18 cellular contexts compared by ENCODE assay signal in genomic region chr6:22029169-22029568, GRCh38.
DNase-seq lines count a peak whose midpoint lies in the region; ATAC-seq, FAIRE-seq and TF ChIP-seq lines count a peak whose summit lies in the region.
"Had no signal": no experiment of that assay in that cellular context is flagged by ENCODE, and none has a peak within 500 bp of the region (broad histone marks: within the 10 kb centered on the region; RNA-seq: fewer than 3 reads in every experiment).

No MANE protein-coding gene starts in this region.

- no peak overlapping the region for H3K23ac ChIP-seq in neuronal stem cell (ENCODE audit: low read depth, low read length, poor library complexity)

- H3K27ac ChIP-seq in cardiac muscle cell (peak overlapping the region; percentile 47), GM12878 (ENCODE audit: control insufficient read depth, insufficient read depth) (peak overlapping the region; percentile 41), muscle layer of colon (ENCODE audit: low read depth, low read length) (peak overlapping the region; percentile 62), uterus (peak overlapping the region; percentile 27 to 28), neuronal stem cell (replicated peaks; ENCODE audit: low read length) (no peak overlapping the region)
- H3K27ac ChIP-seq: body of pancreas had no signal

- in situ Hi-C loops in GM12878 (cut with MboI), result no loop called here

- H3K79me1 ChIP-seq in neuronal stem cell (ENCODE audit: low read depth, low read length), result no peaks in the 10 kb centered on the region

- no peak overlapping the region for H2BK5ac ChIP-seq in neuronal stem cell (ENCODE audit: low read length)

- no peak overlapping the region for H4K91ac ChIP-seq in neuronal stem cell (ENCODE audit: low read depth, low read length, poor library complexity)

- H2BK120ac ChIP-seq in neuronal stem cell (ENCODE audit: low read depth, low read length), result no peak overlapping the region

- H3K9me3 ChIP-seq in cardiac muscle cell (ENCODE audit: low read depth) (no peaks in the 10 kb centered on the region), GM12878 (replicated peaks; ENCODE audit: control insufficient read depth, insufficient read depth, low read length) (no peaks in the 10 kb centered on the region; the same call in 2 of the 3 replicates), muscle layer of colon (ENCODE audit: low read length) (no peaks in the 10 kb centered on the region), uterus (no peaks in the 10 kb centered on the region), neuronal stem cell (replicated peaks in 1 of 2; ENCODE audit: control insufficient read depth in 2 of 2, insufficient read depth in 1 of 2, low read depth in 1 of 2, low read length in 2 of 2) (peaks cover 0 to 7% of the 10 kb centered on the region in 2 donors)
- H3K9me3 ChIP-seq: A549, body of pancreas, heart right ventricle, Peyer's patch had no signal

- no peak overlapping the region for H3K4me3 ChIP-seq in cardiac muscle cell
- H3K4me3 ChIP-seq in GM12878, result no peak overlapping the region
- H3K4me3 ChIP-seq in muscle layer of colon (ENCODE audit: low read depth in 1 of 2, low read length in 2 of 2), result no peak overlapping the region
- no peak overlapping the region for H3K4me3 ChIP-seq in uterus
- no peak overlapping the region for H3K4me3 ChIP-seq in neuronal stem cell (ENCODE audit: low read length in 2 of 2)
- H3K4me3 ChIP-seq: A549, body of pancreas, heart right ventricle, Peyer's patch had no signal

- H3K14ac ChIP-seq in neuronal stem cell (ENCODE audit: low read length), result no peak overlapping the region

- H3K9ac ChIP-seq in GM12878 (ENCODE audit: control insufficient read depth, insufficient read depth, low read length) (peak overlapping the region; percentile 18; the same call in 1 of the 2 replicates), muscle layer of colon (ENCODE audit: low read length) (no peak overlapping the region), neuronal stem cell (ENCODE audit: low read depth, low read length, poor library complexity) (no peak overlapping the region)

- peaks cover 19% of the 10 kb centered on the region for H3K4me1 ChIP-seq in cardiac muscle cell (ENCODE audit: low read depth)
- peaks cover 34% of the 10 kb centered on the region for H3K4me1 ChIP-seq in GM12878 (ENCODE audit: control insufficient read depth, insufficient read depth, low read length)
- peaks cover 36% of the 10 kb centered on the region for H3K4me1 ChIP-seq in muscle layer of colon (ENCODE audit: insufficient read depth, low read length)
- H3K4me1 ChIP-seq in uterus, result peaks cover 5 to 11% of the 10 kb centered on the region in 2 donors
- peaks cover 6 to 22% of the 10 kb centered on the region in 2 donors for H3K4me1 ChIP-seq in neuronal stem cell (ENCODE audit: control insufficient read depth in 2 of 2, insufficient read depth in 1 of 2, low read depth in 1 of 2, low read length in 2 of 2)
- H3K4me1 ChIP-seq: body of pancreas had no signal

- H3K4me2 ChIP-seq in GM12878 (ENCODE audit: control insufficient read depth, insufficient read depth) (0 out of 2 replicates have a peak overlapping the region, but pooled peaks have one; percentile 41), neuronal stem cell (ENCODE audit: insufficient read depth, low read length, poor library complexity, severe bottlenecking) (no peak overlapping the region)
- H3K4me2 ChIP-seq: A549 had no signal

- no peaks in the 10 kb centered on the region for H3K36me3 ChIP-seq in cardiac muscle cell
- no peaks in the 10 kb centered on the region for H3K36me3 ChIP-seq in GM12878 (ENCODE audit: control insufficient read depth in 2 of 2, insufficient read depth in 2 of 2, low read length in 1 of 2)
- H3K36me3 ChIP-seq in muscle layer of colon (ENCODE audit: insufficient read depth, low read length), result no peaks in the 10 kb centered on the region
- H3K36me3 ChIP-seq in uterus, result no peaks in the 10 kb centered on the region
- H3K36me3 ChIP-seq in neuronal stem cell (replicated peaks in 1 of 2; ENCODE audit: control insufficient read depth in 2 of 2, insufficient read depth in 2 of 2, low read length in 2 of 2), result peaks cover 0 to 23% of the 10 kb centered on the region in 2 donors
- H3K36me3 ChIP-seq: heart right ventricle, Peyer's patch had no signal

- no peak for TF ChIP-seq CTCF in cardiac muscle cell (IDR thresholded peaks at IDR 0.05; ENCODE audit: low read depth, low read length)
- TF ChIP-seq CTCF in GM12878 (IDR thresholded peaks at IDR 0.05 in 2 of 3, conservative IDR thresholded peaks at IDR 0.05 in 1 of 3; ENCODE audit: control insufficient read depth in 2 of 3, extremely low read depth in 1 of 3, insufficient read depth in 1 of 3, low read depth in 3 of 3, low read length in 3 of 3), result no peak
- TF ChIP-seq CTCF in uterus (IDR thresholded peaks at IDR 0.05), result no peak

- POLR2A ChIA-PET in GM12878 (lab: Charles Lee), result interaction anchor here (1.4 kb wide), 1 partner anchor 34 kb away, joined by 6 read pairs; no protein-coding TSS in a partner anchor

- no peak overlapping the region for H4K8ac ChIP-seq in neuronal stem cell (ENCODE audit: low read depth, low read length)

- TF ChIP-seq POLR2A in GM12878 (IDR thresholded peaks at IDR 0.05; ENCODE audit: low read depth, low read length) (no peak), uterus (IDR thresholded peaks at IDR 0.05) (no peak)

- WGBS in GM12878 (ENCODE audit: insufficient coverage, insufficient replicate concordance, low lambda C conversion rate, missing lambda C conversion rate), result 2% methylated on average over 2 of the region's 2 CpGs
- no CpG with 5 or more reads among the region's 2 CpGs for WGBS in neuronal stem cell (ENCODE audit: extremely low coverage in 2 of 2, insufficient read length in 2 of 2, insufficient replicate concordance in 1 of 2), 2 donors

- intact Hi-C loops in cardiac septum (cut with DNase I), result no loop called here
- intact Hi-C loops in GM12878 (cut with micrococcal nuclease; ENCODE audit: unreplicated experiment), result loop anchor here (5.0 to 10.0 kb wide), 3 partner anchors 328 to 856 kb away; no protein-coding TSS in a partner anchor
- intact Hi-C loops in uterus (cut with DNase I; ENCODE audit: low total_unique reads), result no loop called here

- no peak for FAIRE-seq in GM12878 (lab: Jason Lieb, UNC)
- FAIRE-seq: A549, HepG2 had no signal

- TF ChIP-seq EP300 in GM12878 (IDR thresholded peaks at IDR 0.05; ENCODE audit: borderline replicate concordance in 1 of 2, control insufficient read depth in 1 of 2, low read depth in 2 of 2, low read length in 2 of 2), result no peak

- no peak overlapping the region for H3K4ac ChIP-seq in neuronal stem cell (ENCODE audit: low read length)

- no peak for ATAC-seq in GM12878
- no peak for ATAC-seq in HG02798 (IDR thresholded peaks at IDR 0.05; ENCODE audit: poor library complexity, unreplicated experiment)
- ATAC-seq: A549; body of pancreas; heart right ventricle; HepG2; natural killer cell treated with Interleukin-12 subunit alpha and Interleukin-12 subunit beta and Interleukin-15 and Interleukin-18, amount 100 ng/mL, for 72 hours; T-cell had no signal

- TF ChIP-seq RAD21 in GM12878 (IDR thresholded peaks at IDR 0.05; ENCODE audit: insufficient read depth, low read depth, low read length), result no peak

- CTCF ChIA-PET in GM12878 (lab: Yijun Ruan, JAX), result interaction anchor here (0.6 to 0.9 kb wide), 2 partner anchors 35 to 118 kb away, joined by 3 read pairs; no protein-coding TSS in a partner anchor

- no peaks in the 10 kb centered on the region for H3K79me2 ChIP-seq in GM12878 (ENCODE audit: control insufficient read depth, insufficient read depth, low read length)

- H3K27me3 ChIP-seq in cardiac muscle cell (no peaks in the 10 kb centered on the region), GM12878 (replicated peaks in 1 of 2; ENCODE audit: control insufficient read depth in 2 of 2, insufficient read depth in 2 of 2, low read length in 1 of 2) (no peaks in the 10 kb centered on the region), muscle layer of colon (ENCODE audit: control insufficient read depth in 1 of 2, insufficient read depth in 2 of 2, low read length in 2 of 2) (no peaks in the 10 kb centered on the region), uterus (no peaks in the 10 kb centered on the region), neuronal stem cell (ENCODE audit: control insufficient read depth in 3 of 3, insufficient read depth in 3 of 3, low read depth in 1 of 3, low read length in 3 of 3) (no peaks in the 10 kb centered on the region)
- H3K27me3 ChIP-seq: body of pancreas, heart right ventricle, Peyer's patch had no signal

- H4K20me1 ChIP-seq in GM12878 (ENCODE audit: control insufficient read depth, insufficient read depth), result no peaks in the 10 kb centered on the region

- RAD21 ChIA-PET in GM12878 (lab: Charles Lee; ENCODE audit: unreplicated experiment), result interaction anchor here (1.2 to 2.1 kb wide), 5 partner anchors 18 to 335 kb away, joined by 3 to 15 read pairs (median 5); no protein-coding TSS in a partner anchor

- no peak overlapping the region for H3K18ac ChIP-seq in neuronal stem cell (ENCODE audit: low read length)

- SMC1A ChIA-PET in GM12878 (lab: Charles Lee; ENCODE audit: uncharacterized antibody, unreplicated experiment), result interaction anchor here (1.0 to 2.6 kb wide), 8 partner anchors 14 to 118 kb away, joined by 3 to 20 read pairs (median 6); no protein-coding TSS in a partner anchor

- peak overlapping the region; percentile 75 for H2AFZ ChIP-seq in GM12878 (ENCODE audit: control insufficient read depth, low read depth, low read length)
- no peak overlapping the region for H2AFZ ChIP-seq in neuronal stem cell (ENCODE audit: low read length)

- H2BK15ac ChIP-seq in neuronal stem cell (ENCODE audit: low read length), result no peak overlapping the region

- no TSS peak for BruUV-seq in GM12878 (replicated peaks; lab: Mats Ljungman, UMichigan)

- no peak overlapping the region for H2BK12ac ChIP-seq in neuronal stem cell (ENCODE audit: low read length)

- H2AK5ac ChIP-seq in neuronal stem cell (ENCODE audit: low read depth, low read length), result no peak overlapping the region

- DNase-seq in cardiac muscle cell (ENCODE audit: low read depth in 1 of 2, low spot score in 1 of 2) (peak in 1 of 2 donors; percentile 42), cardiac septum (ENCODE audit: low spot score) (no peak), GM12878 (ENCODE audit: low read depth, low spot score) (no peak), uterus (no peak), neuronal stem cell (ENCODE audit: low spot score) (no peak)
- no peak for DNase-seq in activated T-cell treated with anti-CD3 and anti-CD28 coated beads, Interleukin-2, amount 50 U/mL, for 48 hours
- DNase-seq: activated CD4-positive, alpha-beta T cell treated with anti-CD3 and anti-CD28 coated beads, Interleukin-2, amount 10 ng/mL, durations not matched to agents 24 days and 14 days; body of pancreas; heart right ventricle; NCI-H1417 treated with DMSO at 0.1 percent for 48 hours; NCI-H510A treated with DMSO at 0.1 percent for 48 hours; Peyer's patch; T-cell had no signal

TF ChIP-seq in GM12878, 131 proteins besides CTCF, POLR2A, EP300 and RAD21 (continues in another document):
- TF ChIP-seq RUNX3 (IDR thresholded peaks at IDR 0.05; ENCODE audit: low read length), result peak; percentile 50; the same call in 1 of the 2 replicates
- TF ChIP-seq NFIC (IDR thresholded peaks at IDR 0.05; ENCODE audit: low read depth, low read length), result 0 out of 2 replicates have a peak, but pooled peaks have one; percentile 7
